In genomic region chr9:35904966-35905781, GRCh38 we compare ENCODE assay signal across 10 cellular contexts. TPM values are rescaled to one million over a fixed set of nuclear protein-coding genes. Genes with fewer than 3 reads are reported as not detected.
DNase-seq lines count a peak whose midpoint lies in the region; ATAC-seq, FAIRE-seq and TF ChIP-seq lines count a peak whose summit lies in the region.
"Had no signal": no experiment of that assay in that cellular context is flagged by ENCODE, and none has a peak within 500 bp of the region (broad histone marks: within the 10 kb centered on the region; RNA-seq: fewer than 3 reads in every experiment).

No MANE protein-coding gene starts in this region.

- no peaks in the 10 kb centered on the region for H3K27me3 ChIP-seq in body of pancreas
- H3K27me3 ChIP-seq in HepG2 (ENCODE audit: control insufficient read depth in 1 of 2, insufficient read depth in 2 of 2, low read length in 2 of 2): peaks cover 0 to 11% of the 10 kb centered on the region in 2 experiments; a peak in 2 of 5 replicates
- peaks cover 3% of the 10 kb centered on the region for H3K27me3 ChIP-seq in suprapubic skin

- H3K27ac ChIP-seq in body of pancreas: peak overlapping the region; percentile 26 to 85 (median 84)
- no peak overlapping the region for H3K27ac ChIP-seq in HepG2 (ENCODE audit: extremely low read length, insufficient read depth, low read length)
- H3K27ac ChIP-seq in suprapubic skin: peak overlapping the region; percentile 96

- ATAC-seq in body of pancreas: no peak
- peak; percentile 7; the same call in 1 of the 3 replicates for ATAC-seq in HepG2
- ATAC-seq in GM18909 (IDR thresholded peaks at IDR 0.05; ENCODE audit: poor library complexity, unreplicated experiment): no peak
- no peak for ATAC-seq in activated naive CD4-positive, alpha-beta T cell treated with anti-CD3 and anti-CD28 coated beads, Interleukin-2, amount 50 U/mL, for 72 hours

- no peak for TF ChIP-seq CTCF in body of pancreas (IDR thresholded peaks at IDR 0.05)
- TF ChIP-seq CTCF in HepG2 (CRISPR knock-in tag; IDR thresholded peaks at IDR 0.05): no peak
- no peak for TF ChIP-seq CTCF in suprapubic skin (IDR thresholded peaks at IDR 0.05)

- H2AFZ ChIP-seq in HepG2 (ENCODE audit: low read length): no peak overlapping the region

- WGBS in body of pancreas, 2 donors: 77 to 95% methylated on average over 4 to 10 of the region's 10 CpGs
- 44% methylated on average over 8 of the region's 10 CpGs for WGBS in HepG2 (ENCODE audit: low lambda C conversion rate)
- 78% methylated on average over 10 of the region's 10 CpGs for WGBS in suprapubic skin

- BruUV-seq in HepG2 (replicated peaks; lab: Mats Ljungman, UMichigan): no TSS peak

- intact Hi-C loops in body of pancreas (cut with DNase I) (loop anchor here (10.0 kb wide), 1 partner anchor 120 kb away; no protein-coding TSS in a partner anchor), HepG2 (cut with micrococcal nuclease; ENCODE audit: unreplicated experiment) (no loop called here)

- no peak for TF ChIP-seq EP300 in HepG2 (IDR thresholded peaks at IDR 0.05; ENCODE audit: low read depth in 2 of 2, low read length in 2 of 2)
- TF ChIP-seq EP300 in HepG2 (CRISPR knock-in tag; IDR thresholded peaks at IDR 0.05; ENCODE audit: borderline replicate concordance): no peak
- no peak for TF ChIP-seq EP300 in suprapubic skin (IDR thresholded peaks at IDR 0.05)

- H3K79me2 ChIP-seq in HepG2 (ENCODE audit: insufficient read depth, low read length): no peaks in the 10 kb centered on the region

- no peaks in the 10 kb centered on the region for H4K20me1 ChIP-seq in HepG2 (ENCODE audit: insufficient read depth, low read length)

- in situ Hi-C loops in HepG2 (cut with HindIII; ENCODE audit: extremely low pct_ligation_motif_present, low pct_unique_long_range_greater_than_20kb): no loop called here

- FAIRE-seq in HepG2 (lab: Jason Lieb, UNC): no peak

- peaks cover 57% of the 10 kb centered on the region for H3K4me1 ChIP-seq in body of pancreas
- peaks cover 66% of the 10 kb centered on the region for H3K4me1 ChIP-seq in HepG2 (ENCODE audit: insufficient read depth, low read length)
- H3K4me1 ChIP-seq in suprapubic skin: peaks cover 66% of the 10 kb centered on the region

- H3K9me3 Mint-ChIP-seq in activated naive CD4-positive, alpha-beta T cell treated with anti-CD3 and anti-CD28 coated beads, Interleukin-2, amount 50 U/mL, for 72 hours: no peaks in the 10 kb centered on the region

- H3K36me3 ChIP-seq in body of pancreas (replicated peaks in 1 of 2; ENCODE audit: insufficient read depth in 1 of 2, low read depth in 2 of 2) (no peaks in the 10 kb centered on the region), HepG2 (replicated peaks in 1 of 2; ENCODE audit: control insufficient read depth in 1 of 2, insufficient read depth in 2 of 2, low read length in 2 of 2) (no peaks in the 10 kb centered on the region), suprapubic skin (no peaks in the 10 kb centered on the region)

- POLR2A ChIA-PET in HepG2 (lab: Yijun Ruan, JAX): interaction anchor here (1.1 kb wide), 1 partner anchor 91 kb away, joined by 3 read pairs; the partner anchor contains the start of gene HINT2

- peak; percentile 54 for DNase-seq in HPDE6-E6E7 (ENCODE audit: extremely low spot score)
- no peak for DNase-seq in body of pancreas
- no peak for DNase-seq in HepG2 (ENCODE audit: low spot score)
- DNase-seq in suprapubic skin (ENCODE audit: low spot score in 2 of 2): no peak
- no peak for DNase-seq in activated naive CD4-positive, alpha-beta T cell treated with anti-CD3 and anti-CD28 coated beads, Interleukin-2, amount 50 U/mL, for 72 hours (ENCODE audit: low spot score in 2 of 2)
- no peak for DNase-seq in activated CD8-positive, alpha-beta memory T cell treated with anti-CD3 and anti-CD28 coated beads, Interleukin-2, amount 50 U/mL, for 48 hours
- no peak for DNase-seq in OCI-M1 (lab: John Stamatoyannopoulos, UW)
- DNase-seq: activated T-cell treated with anti-CD3 and anti-CD28 coated beads for 4 hours had no signal

- H3K27ac Mint-ChIP-seq in activated naive CD4-positive, alpha-beta T cell treated with anti-CD3 and anti-CD28 coated beads, Interleukin-2, amount 50 U/mL, for 72 hours: peak overlapping the region in 1 of 2 donors; percentile 15
- H3K27ac Mint-ChIP-seq: progenitor cell of endocrine pancreas had no signal

- H3K9me3 ChIP-seq in body of pancreas (no peaks in the 10 kb centered on the region), HepG2 (ENCODE audit: low read length) (no peaks in the 10 kb centered on the region), suprapubic skin (no peaks in the 10 kb centered on the region)

- TF ChIP-seq RAD21 in HepG2 (CRISPR knock-in tag; IDR thresholded peaks at IDR 0.05): no peak

- H3K4me3 ChIP-seq in body of pancreas (no peak overlapping the region), HepG2 (replicated peaks in 1 of 3; ENCODE audit: insufficient read depth in 1 of 3, low read depth in 2 of 3, low read length in 3 of 3) (peak overlapping the region in 1 of 3 experiments; percentile 67; a peak in 1 of 6 replicates), suprapubic skin (no peak overlapping the region)

- no peak overlapping the region for H3K9ac ChIP-seq in HepG2 (ENCODE audit: insufficient read depth, low read depth, low read length)

- H3K4me2 ChIP-seq in HepG2 (ENCODE audit: low read depth, low read length): peak overlapping the region; percentile 96

- H3K36me3 Mint-ChIP-seq in activated naive CD4-positive, alpha-beta T cell treated with anti-CD3 and anti-CD28 coated beads, Interleukin-2, amount 50 U/mL, for 72 hours: no peaks in the 10 kb centered on the region

- TF ChIP-seq POLR2A in body of pancreas (IDR thresholded peaks at IDR 0.05) (no peak), HepG2 (IDR thresholded peaks at IDR 0.05; ENCODE audit: insufficient read depth in 1 of 2, low read depth in 2 of 2, low read length in 2 of 2) (no peak), suprapubic skin (IDR thresholded peaks at IDR 0.05) (no peak)

- CTCF ChIA-PET in HepG2 (lab: Yijun Ruan, JAX; ENCODE audit: low intra/inter-chr PET ratio, low total read pairs): no interaction called here

RNA-seq across cellular contexts. Expression of gene HRCT1, which starts 0.8 kb away (rescaled TPM):
- total RNA-seq in body of pancreas (1 to 10 TPM in 1 of 2 donors, under 1 TPM in 1; 0.99 to 3.4 TPM), HepG2 (2016; rRNA removed; fragmentation: Illumina TruSeq; extraction: Trizol) (not detected in 2 replicates), suprapubic skin (1 to 10 TPM; 1.2 to 5.8 (median 2.9) TPM)
- not detected in 2 replicates for total RNA-seq in HepG2 (2016; cell fraction: cytosol; rRNA removed; fragmentation: Illumina TruSeq; extraction: Trizol; ENCODE audit: low read depth)
- total RNA-seq in HepG2 (2016; cell fraction: insoluble cytoplasmic fraction; rRNA removed; fragmentation: Illumina TruSeq; extraction: Trizol): not detected in 2 replicates
- 0.21 TPM in 1 of 2 replicates, not detected in the other for total RNA-seq in HepG2 (2016; cell fraction: membrane; rRNA removed; fragmentation: Illumina TruSeq; extraction: Trizol)
- total RNA-seq in HepG2 (2016; cell fraction: nucleus; rRNA removed; fragmentation: Illumina TruSeq; extraction: Trizol): 0.41 and 0.43 TPM in 2 replicates
- polyA plus RNA-seq in HepG2 (2011; rRNA removed): 0.13 and 0.44 TPM in 2 replicates
- 0.23 TPM in 1 of 2 replicates, not detected in the other for polyA plus RNA-seq in HepG2 (2011; cell fraction: cytosol; rRNA removed)
- 0.21 TPM in 1 of 2 replicates, not detected in the other for polyA plus RNA-seq in HepG2 (2011; cell fraction: nucleus; rRNA removed)
- polyA plus RNA-seq in HepG2 (2012): 0.35 TPM in 1 of 2 replicates, not detected in the other
- 0.26 and 0.28 TPM in 2 replicates for polyA plus RNA-seq in HepG2 (2016; cell fraction: cytosol; fragmentation: Illumina TruSeq; extraction: Trizol; ENCODE audit: low read depth)
- 0.35 and 0.46 TPM in 2 replicates for polyA plus RNA-seq in HepG2 (2016; cell fraction: insoluble cytoplasmic fraction; fragmentation: Illumina TruSeq; extraction: Trizol; ENCODE audit: low read depth)
- polyA plus RNA-seq in HepG2 (2016; cell fraction: membrane; fragmentation: Illumina TruSeq; extraction: Trizol; ENCODE audit: low read depth): 0.41 and 0.42 TPM in 2 replicates
- polyA plus RNA-seq in HepG2 (2016; cell fraction: nucleus; fragmentation: Illumina TruSeq; extraction: Trizol; ENCODE audit: insufficient read depth, low read depth): 0.53 TPM in 1 of 2 replicates, not detected in the other
- 0.44 TPM in 1 of 2 replicates, not detected in the other for polyA minus RNA-seq in HepG2 (2011; rRNA and poly(A)+ RNA removed; ENCODE audit: low replicate concordance)
- polyA minus RNA-seq in HepG2 (2011; cell fraction: cytosol; rRNA and poly(A)+ RNA removed): not detected in 2 replicates
- not detected in 2 replicates for polyA minus RNA-seq in HepG2 (2011; cell fraction: nucleus; rRNA and poly(A)+ RNA removed)
- not detected for total RNA-seq in activated naive CD4-positive, alpha-beta T cell treated with anti-CD3 and anti-CD28 coated beads, Interleukin-2, amount 50 U/mL, for 72 hours
- total RNA-seq: progenitor cell of endocrine pancreas had no signal

RNA-seq across cellular contexts. Expression of gene SPAAR, which starts 4.1 kb away (rescaled TPM):
- total RNA-seq in body of pancreas (1 to 10 TPM in 1 of 2 donors, under 1 TPM in 1; 0.78 to 7.3 TPM), HepG2 (2016; rRNA removed; fragmentation: Illumina TruSeq; extraction: Trizol) (0.07 TPM in 1 of 2 replicates, not detected in the other), suprapubic skin (1 to 10 TPM in 2 of 4 donors, under 1 TPM in 1, not detected in 1; 0.49 to 1.3 (median 1.1) TPM)
- not detected in 2 replicates for total RNA-seq in HepG2 (2016; cell fraction: cytosol; rRNA removed; fragmentation: Illumina TruSeq; extraction: Trizol; ENCODE audit: low read depth)
- not detected in 2 replicates for total RNA-seq in HepG2 (2016; cell fraction: insoluble cytoplasmic fraction; rRNA removed; fragmentation: Illumina TruSeq; extraction: Trizol)
- total RNA-seq in HepG2 (2016; cell fraction: membrane; rRNA removed; fragmentation: Illumina TruSeq; extraction: Trizol): not detected in 2 replicates
- not detected in 2 replicates for total RNA-seq in HepG2 (2016; cell fraction: nucleus; rRNA removed; fragmentation: Illumina TruSeq; extraction: Trizol)
- not detected in 2 replicates for polyA plus RNA-seq in HepG2 (2011; rRNA removed)
- not detected in 2 replicates for polyA plus RNA-seq in HepG2 (2011; cell fraction: cytosol; rRNA removed)
- polyA plus RNA-seq in HepG2 (2011; cell fraction: nucleus; rRNA removed): not detected in 2 replicates
- not detected in 2 replicates for polyA plus RNA-seq in HepG2 (2012)
- not detected in 2 replicates for polyA plus RNA-seq in HepG2 (2016; cell fraction: cytosol; fragmentation: Illumina TruSeq; extraction: Trizol; ENCODE audit: low read depth)
- not detected in 2 replicates for polyA plus RNA-seq in HepG2 (2016; cell fraction: insoluble cytoplasmic fraction; fragmentation: Illumina TruSeq; extraction: Trizol; ENCODE audit: low read depth)
- not detected in 2 replicates for polyA plus RNA-seq in HepG2 (2016; cell fraction: membrane; fragmentation: Illumina TruSeq; extraction: Trizol; ENCODE audit: low read depth)
- not detected in 2 replicates for polyA plus RNA-seq in HepG2 (2016; cell fraction: nucleus; fragmentation: Illumina TruSeq; extraction: Trizol; ENCODE audit: insufficient read depth, low read depth)
- 0.21 TPM in 1 of 2 replicates, not detected in the other for polyA minus RNA-seq in HepG2 (2011; rRNA and poly(A)+ RNA removed; ENCODE audit: low replicate concordance)
- polyA minus RNA-seq in HepG2 (2011; cell fraction: cytosol; rRNA and poly(A)+ RNA removed): not detected in 2 replicates
- not detected in 2 replicates for polyA minus RNA-seq in HepG2 (2011; cell fraction: nucleus; rRNA and poly(A)+ RNA removed)
- total RNA-seq in activated naive CD4-positive, alpha-beta T cell treated with anti-CD3 and anti-CD28 coated beads, Interleukin-2, amount 50 U/mL, for 72 hours: not detected
- total RNA-seq: progenitor cell of endocrine pancreas had no signal

RNA-seq across cellular contexts. Expression of gene OR13J1, which starts 35.0 kb away (rescaled TPM):
- total RNA-seq in body of pancreas: not detected
- total RNA-seq in HepG2 (2016; rRNA removed; fragmentation: Illumina TruSeq; extraction: Trizol): not detected in 2 replicates
- not detected in 2 replicates for total RNA-seq in HepG2 (2016; cell fraction: cytosol; rRNA removed; fragmentation: Illumina TruSeq; extraction: Trizol; ENCODE audit: low read depth)
- not detected in 2 replicates for total RNA-seq in HepG2 (2016; cell fraction: insoluble cytoplasmic fraction; rRNA removed; fragmentation: Illumina TruSeq; extraction: Trizol)
- total RNA-seq in HepG2 (2016; cell fraction: membrane; rRNA removed; fragmentation: Illumina TruSeq; extraction: Trizol): not detected in 2 replicates
- total RNA-seq in HepG2 (2016; cell fraction: nucleus; rRNA removed; fragmentation: Illumina TruSeq; extraction: Trizol): not detected in 2 replicates
- not detected in 2 replicates for polyA plus RNA-seq in HepG2 (2011; rRNA removed)
- polyA plus RNA-seq in HepG2 (2011; cell fraction: cytosol; rRNA removed): not detected in 2 replicates
- polyA plus RNA-seq in HepG2 (2011; cell fraction: nucleus; rRNA removed): not detected in 2 replicates
- not detected in 2 replicates for polyA plus RNA-seq in HepG2 (2012)
- not detected in 2 replicates for polyA plus RNA-seq in HepG2 (2016; cell fraction: cytosol; fragmentation: Illumina TruSeq; extraction: Trizol; ENCODE audit: low read depth)
- not detected in 2 replicates for polyA plus RNA-seq in HepG2 (2016; cell fraction: insoluble cytoplasmic fraction; fragmentation: Illumina TruSeq; extraction: Trizol; ENCODE audit: low read depth)
- not detected in 2 replicates for polyA plus RNA-seq in HepG2 (2016; cell fraction: membrane; fragmentation: Illumina TruSeq; extraction: Trizol; ENCODE audit: low read depth)
- polyA plus RNA-seq in HepG2 (2016; cell fraction: nucleus; fragmentation: Illumina TruSeq; extraction: Trizol; ENCODE audit: insufficient read depth, low read depth): not detected in 2 replicates
- not detected in 2 replicates for polyA minus RNA-seq in HepG2 (2011; rRNA and poly(A)+ RNA removed; ENCODE audit: low replicate concordance)
- polyA minus RNA-seq in HepG2 (2011; cell fraction: cytosol; rRNA and poly(A)+ RNA removed): not detected in 2 replicates
- polyA minus RNA-seq in HepG2 (2011; cell fraction: nucleus; rRNA and poly(A)+ RNA removed): not detected in 2 replicates
- total RNA-seq in suprapubic skin: not detected
- not detected for total RNA-seq in activated naive CD4-positive, alpha-beta T cell treated with anti-CD3 and anti-CD28 coated beads, Interleukin-2, amount 50 U/mL, for 72 hours
- total RNA-seq: progenitor cell of endocrine pancreas had no signal

RNA-seq across cellular contexts. Expression of gene OR2S2, which starts 52.8 kb away (rescaled TPM):
- not detected for total RNA-seq in body of pancreas
- not detected in 2 replicates for total RNA-seq in HepG2 (2016; rRNA removed; fragmentation: Illumina TruSeq; extraction: Trizol)
- total RNA-seq in HepG2 (2016; cell fraction: cytosol; rRNA removed; fragmentation: Illumina TruSeq; extraction: Trizol; ENCODE audit: low read depth): not detected in 2 replicates
- total RNA-seq in HepG2 (2016; cell fraction: insoluble cytoplasmic fraction; rRNA removed; fragmentation: Illumina TruSeq; extraction: Trizol): not detected in 2 replicates
- not detected in 2 replicates for total RNA-seq in HepG2 (2016; cell fraction: membrane; rRNA removed; fragmentation: Illumina TruSeq; extraction: Trizol)
- total RNA-seq in HepG2 (2016; cell fraction: nucleus; rRNA removed; fragmentation: Illumina TruSeq; extraction: Trizol): not detected in 2 replicates
- polyA plus RNA-seq in HepG2 (2011; rRNA removed): not detected in 2 replicates
- polyA plus RNA-seq in HepG2 (2011; cell fraction: cytosol; rRNA removed): not detected in 2 replicates
- polyA plus RNA-seq in HepG2 (2011; cell fraction: nucleus; rRNA removed): not detected in 2 replicates
- not detected in 2 replicates for polyA plus RNA-seq in HepG2 (2012)
- polyA plus RNA-seq in HepG2 (2016; cell fraction: cytosol; fragmentation: Illumina TruSeq; extraction: Trizol; ENCODE audit: low read depth): not detected in 2 replicates
- polyA plus RNA-seq in HepG2 (2016; cell fraction: insoluble cytoplasmic fraction; fragmentation: Illumina TruSeq; extraction: Trizol; ENCODE audit: low read depth): not detected in 2 replicates
- polyA plus RNA-seq in HepG2 (2016; cell fraction: membrane; fragmentation: Illumina TruSeq; extraction: Trizol; ENCODE audit: low read depth): not detected in 2 replicates
- polyA plus RNA-seq in HepG2 (2016; cell fraction: nucleus; fragmentation: Illumina TruSeq; extraction: Trizol; ENCODE audit: insufficient read depth, low read depth): not detected in 2 replicates
- not detected in 2 replicates for polyA minus RNA-seq in HepG2 (2011; rRNA and poly(A)+ RNA removed; ENCODE audit: low replicate concordance)
- polyA minus RNA-seq in HepG2 (2011; cell fraction: cytosol; rRNA and poly(A)+ RNA removed): not detected in 2 replicates
- polyA minus RNA-seq in HepG2 (2011; cell fraction: nucleus; rRNA and poly(A)+ RNA removed): not detected in 2 replicates
- not detected for total RNA-seq in suprapubic skin
- not detected for total RNA-seq in activated naive CD4-positive, alpha-beta T cell treated with anti-CD3 and anti-CD28 coated beads, Interleukin-2, amount 50 U/mL, for 72 hours
- total RNA-seq: progenitor cell of endocrine pancreas had no signal
